ENCODE assay signal across 21 cellular contexts in genomic region chr1:148374101-148374500, GRCh38.
DNase-seq lines count a peak whose midpoint lies in the region; ATAC-seq and TF ChIP-seq lines count a peak whose summit lies in the region.
"Had no signal": no experiment of that assay in that cellular context is flagged by ENCODE, and none has a peak within 500 bp of the region (broad histone marks: within the 10 kb centered on the region; RNA-seq: fewer than 3 reads in every experiment).

No MANE protein-coding gene starts in this region.

- DNase-seq in natural killer cell treated with Interleukin-12 subunit alpha and Interleukin-12 subunit beta and Interleukin-15 and Interleukin-18, amount 100 ng/mL, for 72 hours (ENCODE audit: low spot score), result no peak
- no peak for DNase-seq in natural killer cell
- no peak for DNase-seq in T-helper 17 cell
- DNase-seq in central memory CD8-positive, alpha-beta T cell (ENCODE audit: low spot score in 2 of 2), result no peak
- no peak for DNase-seq in GM10266 (ENCODE audit: extremely low spot score)
- no peak for DNase-seq in stimulated activated naive B cell treated with anti-CD40 and anti-IgM and Interleukin-4, amounts not matched to agents 10 μg/mL and 1 μg/mL and 100 μg/mL, for 72 hours
- DNase-seq: activated CD4-positive, alpha-beta T cell treated with anti-CD3 and anti-CD28 coated beads, Interleukin-2, amount 50 U/mL, for 4 hours; glutamatergic neuron; kidney; NCI-H1092; NCI-H187; NCI-H2171 treated with DMSO at 0.1 percent for 48 hours; NCI-H524; SIG-M5; substantia nigra; SW 1271 had no signal

- TF ChIP-seq CTCF in natural killer cell (IDR thresholded peaks at IDR 0.05), result no peak
- no peak for TF ChIP-seq CTCF in GM10266 (IDR thresholded peaks at IDR 0.05; ENCODE audit: control insufficient read depth, insufficient read depth, low read depth, missing control alignments)

- no peaks in the 10 kb centered on the region for H3K36me3 Mint-ChIP-seq in natural killer cell treated with Interleukin-12 subunit alpha and Interleukin-12 subunit beta and Interleukin-15 and Interleukin-18, amount 100 ng/mL, for 72 hours
- no peaks in the 10 kb centered on the region for H3K36me3 Mint-ChIP-seq in natural killer cell
- no peaks in the 10 kb centered on the region for H3K36me3 Mint-ChIP-seq in T-helper 17 cell (ENCODE audit: low read depth)
- peaks cover 3% of the 10 kb centered on the region for H3K36me3 Mint-ChIP-seq in central memory CD8-positive, alpha-beta T cell (ENCODE audit: insufficient read depth)
- no peaks in the 10 kb centered on the region for H3K36me3 Mint-ChIP-seq in stimulated activated naive B cell treated with anti-CD40 and anti-IgM and Interleukin-4, amounts not matched to agents 10 μg/mL and 1 μg/mL and 100 μg/mL, for 72 hours
- H3K36me3 Mint-ChIP-seq: CD14-positive monocyte had no signal

- H3K4me1 Mint-ChIP-seq in natural killer cell treated with Interleukin-12 subunit alpha and Interleukin-12 subunit beta and Interleukin-15 and Interleukin-18, amount 100 ng/mL, for 72 hours (ENCODE audit: low read depth in 2 of 2), result peaks cover 25 to 27% of the 10 kb centered on the region in 2 donors
- H3K4me1 Mint-ChIP-seq in natural killer cell (peaks cover 23 to 24% of the 10 kb centered on the region in 2 donors), T-helper 17 cell (peaks cover 22% of the 10 kb centered on the region)
- H3K4me1 Mint-ChIP-seq in central memory CD8-positive, alpha-beta T cell, result peaks cover 29% of the 10 kb centered on the region
- peaks cover 18 to 32% of the 10 kb centered on the region in 2 donors for H3K4me1 Mint-ChIP-seq in stimulated activated naive B cell treated with anti-CD40 and anti-IgM and Interleukin-4, amounts not matched to agents 10 μg/mL and 1 μg/mL and 100 μg/mL, for 72 hours

- ATAC-seq in natural killer cell treated with Interleukin-12 subunit alpha and Interleukin-12 subunit beta and Interleukin-15 and Interleukin-18, amount 100 ng/mL, for 72 hours, result no peak
- ATAC-seq in natural killer cell (no peak), T-helper 17 cell (no peak), GM18907 (IDR thresholded peaks at IDR 0.05; ENCODE audit: unreplicated experiment) (no peak)
- ATAC-seq in central memory CD8-positive, alpha-beta T cell (replicated peaks; ENCODE audit: extremely low read depth, poor library complexity, severe bottlenecking), result no peak
- no peak for ATAC-seq in stimulated activated naive B cell treated with anti-CD40 and anti-IgM and Interleukin-4, amounts not matched to agents 10 μg/mL and 1 μg/mL and 100 μg/mL, for 72 hours (replicated peaks)
- ATAC-seq: Panc1 had no signal

- no peak overlapping the region for H3K4me3 Mint-ChIP-seq in natural killer cell treated with Interleukin-12 subunit alpha and Interleukin-12 subunit beta and Interleukin-15 and Interleukin-18, amount 100 ng/mL, for 72 hours
- H3K4me3 Mint-ChIP-seq in natural killer cell (no peak overlapping the region), T-helper 17 cell (no peak overlapping the region)
- peak overlapping the region; percentile 69 for H3K4me3 Mint-ChIP-seq in central memory CD8-positive, alpha-beta T cell
- no peak overlapping the region for H3K4me3 Mint-ChIP-seq in stimulated activated naive B cell treated with anti-CD40 and anti-IgM and Interleukin-4, amounts not matched to agents 10 μg/mL and 1 μg/mL and 100 μg/mL, for 72 hours
- H3K4me3 Mint-ChIP-seq: CD14-positive monocyte had no signal

- H3K27me3 Mint-ChIP-seq in natural killer cell treated with Interleukin-12 subunit alpha and Interleukin-12 subunit beta and Interleukin-15 and Interleukin-18, amount 100 ng/mL, for 72 hours, result no peaks in the 10 kb centered on the region
- H3K27me3 Mint-ChIP-seq in natural killer cell (ENCODE audit: low read depth in 2 of 2) (no peaks in the 10 kb centered on the region), T-helper 17 cell (no peaks in the 10 kb centered on the region)
- H3K27me3 Mint-ChIP-seq in central memory CD8-positive, alpha-beta T cell, result no peaks in the 10 kb centered on the region
- H3K27me3 Mint-ChIP-seq in stimulated activated naive B cell treated with anti-CD40 and anti-IgM and Interleukin-4, amounts not matched to agents 10 μg/mL and 1 μg/mL and 100 μg/mL, for 72 hours, result no peaks in the 10 kb centered on the region

- H3K27ac Mint-ChIP-seq in natural killer cell treated with Interleukin-12 subunit alpha and Interleukin-12 subunit beta and Interleukin-15 and Interleukin-18, amount 100 ng/mL, for 72 hours, result peak overlapping the region; percentile 82 to 88
- peak overlapping the region in 1 of 2 donors; percentile 95 for H3K27ac Mint-ChIP-seq in natural killer cell
- H3K27ac Mint-ChIP-seq in T-helper 17 cell, result peak overlapping the region; percentile 93
- H3K27ac Mint-ChIP-seq in central memory CD8-positive, alpha-beta T cell (ENCODE audit: low read depth), result peak overlapping the region; percentile 96
- H3K27ac Mint-ChIP-seq in stimulated activated naive B cell treated with anti-CD40 and anti-IgM and Interleukin-4, amounts not matched to agents 10 μg/mL and 1 μg/mL and 100 μg/mL, for 72 hours, result no peak overlapping the region

- no peaks in the 10 kb centered on the region for H3K9me3 ChIP-seq in T-helper 17 cell (ENCODE audit: control insufficient read depth, low read length, poor library complexity, severe bottlenecking)
- H3K9me3 ChIP-seq: neutrophil, prostate gland had no signal

- H3K9me3 Mint-ChIP-seq in natural killer cell treated with Interleukin-12 subunit alpha and Interleukin-12 subunit beta and Interleukin-15 and Interleukin-18, amount 100 ng/mL, for 72 hours, result no peaks in the 10 kb centered on the region
- H3K9me3 Mint-ChIP-seq in natural killer cell, result no peaks in the 10 kb centered on the region
- no peaks in the 10 kb centered on the region for H3K9me3 Mint-ChIP-seq in central memory CD8-positive, alpha-beta T cell
- no peaks in the 10 kb centered on the region for H3K9me3 Mint-ChIP-seq in stimulated activated naive B cell treated with anti-CD40 and anti-IgM and Interleukin-4, amounts not matched to agents 10 μg/mL and 1 μg/mL and 100 μg/mL, for 72 hours

- intact Hi-C loops in natural killer cell (cut with micrococcal nuclease), result no loop called here
